Comparison of ENCODE assay signal across 1 cellular context in genomic region chr22:24525416-24526037, GRCh38.
TF ChIP-seq lines count a peak whose summit lies in the region.

No MANE protein-coding gene starts in this region.

TF ChIP-seq in HepG2, 621 proteins besides CTCF, POLR2A, EP300 and RAD21 (continued from another document and continues in another):
- no peak for TF ChIP-seq TEF (CRISPR knock-in tag; IDR thresholded peaks at IDR 0.05)
- peak; percentile 31; the same call in 1 of the 2 replicates for TF ChIP-seq FOXO1 (CRISPR knock-in tag; IDR thresholded peaks at IDR 0.05)
- TF ChIP-seq ZFY (CRISPR knock-in tag; IDR thresholded peaks at IDR 0.05): no peak
- TF ChIP-seq PAF1 (CRISPR knock-in tag; IDR thresholded peaks at IDR 0.05): no peak
- no peak for TF ChIP-seq GTF3A (CRISPR knock-in tag; conservative IDR thresholded peaks at IDR 0.05)
- no peak for TF ChIP-seq SRY (CRISPR knock-in tag; IDR thresholded peaks at IDR 0.05)
- no peak for TF ChIP-seq THAP8 (CRISPR knock-in tag; IDR thresholded peaks at IDR 0.05; ENCODE audit: borderline replicate concordance)
- peak; percentile 93 for TF ChIP-seq TBL1XR1 (IDR thresholded peaks at IDR 0.05; ENCODE audit: borderline replicate concordance, low read length, partially characterized antibody)
- no peak for TF ChIP-seq ZBTB37 (CRISPR knock-in tag; IDR thresholded peaks at IDR 0.05)
- TF ChIP-seq BORCS8-MEF2B (CRISPR knock-in tag; IDR thresholded peaks at IDR 0.05): 0 out of 2 replicates have a peak, but pooled peaks have one; percentile 63
- no peak for TF ChIP-seq ZC3H13 (CRISPR knock-in tag; IDR thresholded peaks at IDR 0.05)
- TF ChIP-seq ZNF30 (CRISPR knock-in tag; IDR thresholded peaks at IDR 0.05): no peak
- no peak for TF ChIP-seq ZNF510 (CRISPR knock-in tag; IDR thresholded peaks at IDR 0.05; ENCODE audit: low read depth)
- TF ChIP-seq IRX3 (CRISPR knock-in tag; IDR thresholded peaks at IDR 0.05; ENCODE audit: borderline replicate concordance, low read depth): no peak
- TF ChIP-seq ZNF572 (CRISPR knock-in tag; IDR thresholded peaks at IDR 0.05): peak; percentile 41; the same call in 1 of the 2 replicates
- TF ChIP-seq ZGPAT (CRISPR knock-in tag; IDR thresholded peaks at IDR 0.05): peak; percentile 64
- peak; percentile 74; the same call in 1 of the 2 replicates for TF ChIP-seq NCOR1 (IDR thresholded peaks at IDR 0.05; ENCODE audit: borderline replicate concordance, low read length)
- TF ChIP-seq KDM6A (CRISPR knock-in tag; IDR thresholded peaks at IDR 0.05; ENCODE audit: low read depth): no peak
- TF ChIP-seq ZKSCAN8 (CRISPR knock-in tag; IDR thresholded peaks at IDR 0.05; ENCODE audit: borderline replicate concordance): peak; percentile 63; the same call in 1 of the 2 replicates
- TF ChIP-seq KLF9 (CRISPR knock-in tag; IDR thresholded peaks at IDR 0.05; ENCODE audit: low read depth): no peak
- peak; percentile 51 for TF ChIP-seq ZBTB33 (CRISPR knock-in tag; IDR thresholded peaks at IDR 0.05)
- peak; percentile 98 for TF ChIP-seq STAG1 (CRISPR knock-in tag; IDR thresholded peaks at IDR 0.05)
- no peak for TF ChIP-seq POLR2AphosphoS5 (IDR thresholded peaks at IDR 0.05; ENCODE audit: low read depth, low read length)
- no peak for TF ChIP-seq HNRNPLL (IDR thresholded peaks at IDR 0.05; ENCODE audit: low read depth, low read length, poor library complexity, severe bottlenecking)
- no peak for TF ChIP-seq MZF1 (CRISPR knock-in tag; IDR thresholded peaks at IDR 0.05; ENCODE audit: borderline replicate concordance)
- TF ChIP-seq SP5 (CRISPR knock-in tag; IDR thresholded peaks at IDR 0.05; ENCODE audit: borderline replicate concordance, low read depth): peak; percentile 12; the same call in 1 of the 2 replicates
- TF ChIP-seq ZNF784 (CRISPR knock-in tag; IDR thresholded peaks at IDR 0.05; ENCODE audit: borderline replicate concordance): no peak
- no peak for TF ChIP-seq ZNF850 (CRISPR knock-in tag; conservative IDR thresholded peaks at IDR 0.05)
- TF ChIP-seq ZFP62 (CRISPR knock-in tag; IDR thresholded peaks at IDR 0.05): no peak
- TF ChIP-seq AGO1 (IDR thresholded peaks at IDR 0.05; ENCODE audit: low read depth, low read length, poor library complexity, severe bottlenecking): no peak
- TF ChIP-seq ZBTB21 (CRISPR knock-in tag; IDR thresholded peaks at IDR 0.05): no peak
- no peak for TF ChIP-seq ZNF724P (CRISPR knock-in tag; IDR thresholded peaks at IDR 0.05; ENCODE audit: borderline replicate concordance)
- TF ChIP-seq POLR2G (IDR thresholded peaks at IDR 0.05; ENCODE audit: low read depth, low read length): no peak
- no peak for TF ChIP-seq ZNF543 (CRISPR knock-in tag; IDR thresholded peaks at IDR 0.05)
- TF ChIP-seq ZNF331 (CRISPR knock-in tag; IDR thresholded peaks at IDR 0.05): peak; percentile 83
- TF ChIP-seq BHLHE40 (IDR thresholded peaks at IDR 0.05; ENCODE audit: low read length): no peak
- no peak for TF ChIP-seq MED13 (CRISPR knock-in tag; IDR thresholded peaks at IDR 0.05)
- no peak for TF ChIP-seq ZSCAN22 (CRISPR knock-in tag; IDR thresholded peaks at IDR 0.05)
- no peak for TF ChIP-seq HHEX (CRISPR knock-in tag; IDR thresholded peaks at IDR 0.05)
- no peak; the same call in 1 of the 2 replicates for TF ChIP-seq HINFP (CRISPR knock-in tag; IDR thresholded peaks at IDR 0.05; ENCODE audit: low read depth)
- no peak for TF ChIP-seq PBX3 (CRISPR knock-in tag; IDR thresholded peaks at IDR 0.05; ENCODE audit: borderline replicate concordance)
- no peak for TF ChIP-seq ZNF18 (CRISPR knock-in tag; IDR thresholded peaks at IDR 0.05; ENCODE audit: insufficient replicate concordance)
- TF ChIP-seq ZNF496 (CRISPR knock-in tag; IDR thresholded peaks at IDR 0.05; ENCODE audit: insufficient replicate concordance): no peak
- peak; percentile 86 for TF ChIP-seq MED1 (CRISPR knock-in tag; IDR thresholded peaks at IDR 0.05)
- 0 out of 2 replicates have a peak, but pooled peaks have one; percentile 43 for TF ChIP-seq ZNF24 (IDR thresholded peaks at IDR 0.05)
- no peak for TF ChIP-seq ZNF484 (CRISPR knock-in tag; IDR thresholded peaks at IDR 0.05; ENCODE audit: borderline replicate concordance, low read depth)
- no peak for TF ChIP-seq ZNF326 (CRISPR knock-in tag; IDR thresholded peaks at IDR 0.05; ENCODE audit: borderline replicate concordance)
- no peak for TF ChIP-seq RFX5 (IDR thresholded peaks at IDR 0.05; ENCODE audit: low read depth, low read length)
- TF ChIP-seq CC2D1A (CRISPR knock-in tag; IDR thresholded peaks at IDR 0.05): no peak
- TF ChIP-seq ZSCAN21 (CRISPR knock-in tag; IDR thresholded peaks at IDR 0.05; ENCODE audit: borderline replicate concordance): peak; percentile 33; the same call in 1 of the 2 replicates
- TF ChIP-seq SATB2 (CRISPR knock-in tag; IDR thresholded peaks at IDR 0.05): no peak
- TF ChIP-seq MLXIP (CRISPR knock-in tag; IDR thresholded peaks at IDR 0.05; ENCODE audit: borderline replicate concordance): no peak
- TF ChIP-seq FOSL1 (CRISPR knock-in tag; IDR thresholded peaks at IDR 0.05; ENCODE audit: borderline replicate concordance): peak; percentile 95
- TF ChIP-seq ZMYM2 (CRISPR knock-in tag; IDR thresholded peaks at IDR 0.05): no peak
- no peak for TF ChIP-seq ZNF678 (CRISPR knock-in tag; IDR thresholded peaks at IDR 0.05)
- TF ChIP-seq ZFP36L1 (CRISPR knock-in tag; IDR thresholded peaks at IDR 0.05): no peak
- TF ChIP-seq ETS1 (CRISPR knock-in tag; IDR thresholded peaks at IDR 0.05): no peak
- TF ChIP-seq U2AF2 (IDR thresholded peaks at IDR 0.05; ENCODE audit: low read depth, low read length): no peak
- TF ChIP-seq TRIM24 (CRISPR knock-in tag; IDR thresholded peaks at IDR 0.05): no peak
